8 cellular contexts compared by ENCODE assay signal in genomic region chr10:11757452-11757819, GRCh38. TPM values are rescaled to one million over a fixed set of nuclear protein-coding genes. Genes with fewer than 3 reads are reported as not detected.
A peak's percentile ranks its signal among the peaks of the same experiment; 100 is the strongest.
DNase-seq lines count a peak whose midpoint lies in the region; ATAC-seq, FAIRE-seq and TF ChIP-seq lines count a peak whose summit lies in the region.

No MANE protein-coding gene starts in this region.

- H3K4me3 ChIP-seq in endothelial cell of umbilical vein (replicated peaks in 1 of 3; ENCODE audit: insufficient read depth in 1 of 3, low read depth in 1 of 3, low read length in 3 of 3) (no peak overlapping the region), neuronal stem cell (ENCODE audit: low read length in 2 of 2) (no peak overlapping the region), dorsolateral prefrontal cortex (no peak overlapping the region)

- H2BK120ac ChIP-seq in neuronal stem cell (ENCODE audit: low read depth, low read length) = no peak overlapping the region

- DNase-seq in ELF-1 (ENCODE audit: low read depth, low spot score) (peak; percentile 21), NCI-H2107 (lab: John Stamatoyannopoulos, UW) (peak; percentile 4), endothelial cell of umbilical vein (ENCODE audit: low read depth, low spot score) (peak; percentile 94), neuronal stem cell (ENCODE audit: low spot score) (no peak), dorsolateral prefrontal cortex (no peak), AML-193 (lab: John Stamatoyannopoulos, UW) (no peak)

- no peak overlapping the region for H3K4me2 ChIP-seq in endothelial cell of umbilical vein (ENCODE audit: insufficient read depth, low read length)
- H3K4me2 ChIP-seq in neuronal stem cell (ENCODE audit: insufficient read depth, low read length, poor library complexity, severe bottlenecking) = no peak overlapping the region

- H3K18ac ChIP-seq in neuronal stem cell (ENCODE audit: low read length) = no peak overlapping the region

- peak overlapping the region; percentile 42 for H2AFZ ChIP-seq in endothelial cell of umbilical vein (ENCODE audit: low read depth, low read length)
- peak overlapping the region; percentile 87 for H2AFZ ChIP-seq in neuronal stem cell (ENCODE audit: low read length)

- no peak overlapping the region for H2BK12ac ChIP-seq in neuronal stem cell (ENCODE audit: low read length)

- no peaks in the 10 kb centered on the region for H3K36me3 ChIP-seq in endothelial cell of umbilical vein (ENCODE audit: control insufficient read depth in 2 of 2, extremely low read depth in 1 of 2, insufficient read depth in 2 of 2, low read length in 2 of 2)
- no peaks in the 10 kb centered on the region for H3K36me3 ChIP-seq in neuronal stem cell (replicated peaks in 1 of 2; ENCODE audit: control insufficient read depth in 2 of 2, insufficient read depth in 2 of 2, low read length in 2 of 2)

- no peak overlapping the region for H2AK5ac ChIP-seq in neuronal stem cell (ENCODE audit: low read depth, low read length)

- POLR2A ChIA-PET in endothelial cell of umbilical vein (lab: Charles Lee) = no interaction called here

- WGBS in neuronal stem cell (ENCODE audit: extremely low coverage in 2 of 2, insufficient read length in 2 of 2, insufficient replicate concordance in 1 of 2), 2 donors = no CpG with 5 or more reads among the region's 3 CpGs

- H3K4ac ChIP-seq in neuronal stem cell (ENCODE audit: low read length) = no peak overlapping the region

- no peak overlapping the region for H4K8ac ChIP-seq in neuronal stem cell (ENCODE audit: low read depth, low read length)

- dilution Hi-C loops in endothelial cell of umbilical vein (cut with MboI; ENCODE audit: extremely low pct_ligation_motif_present, low sequenced_read_pairs) = loop anchor here (25.0 kb wide), 1 partner anchor 245 kb away; no protein-coding TSS in a partner anchor

- no peak overlapping the region for H2BK15ac ChIP-seq in neuronal stem cell (ENCODE audit: low read length)

- no peak for TF ChIP-seq POLR2A in endothelial cell of umbilical vein (IDR thresholded peaks at IDR 0.05; ENCODE audit: low read depth, low read length)

- peak overlapping the region; percentile 1 for H3K9ac ChIP-seq in endothelial cell of umbilical vein (replicated peaks; ENCODE audit: extremely low read depth, insufficient read depth, low read length)
- no peak overlapping the region for H3K9ac ChIP-seq in neuronal stem cell (ENCODE audit: low read depth, low read length, poor library complexity)

- CTCF ChIA-PET in endothelial cell of umbilical vein (lab: Charles Lee) = interaction anchor here (0.6 to 3.2 kb wide), 48 partner anchors 9 to 493 kb away, joined by 3 to 63 read pairs (median 4); no protein-coding TSS in a partner anchor

- no peaks in the 10 kb centered on the region for H4K20me1 ChIP-seq in endothelial cell of umbilical vein (replicated peaks; ENCODE audit: control insufficient read depth, extremely low read depth, insufficient read depth, low read length)

- H4K91ac ChIP-seq in neuronal stem cell (ENCODE audit: low read depth, low read length, poor library complexity) = no peak overlapping the region

- H3K9me3 ChIP-seq in endothelial cell of umbilical vein (replicated peaks; ENCODE audit: control insufficient read depth, insufficient read depth, low read length) (no peaks in the 10 kb centered on the region), neuronal stem cell (replicated peaks in 1 of 2; ENCODE audit: control insufficient read depth in 2 of 2, insufficient read depth in 1 of 2, low read depth in 1 of 2, low read length in 2 of 2) (no peaks in the 10 kb centered on the region)

- peak; percentile 99 for FAIRE-seq in endothelial cell of umbilical vein (lab: Jason Lieb, UNC)

- ATAC-seq in GM21515 (IDR thresholded peaks at IDR 0.05; ENCODE audit: unreplicated experiment) = no peak
- ATAC-seq in HG02970 (IDR thresholded peaks at IDR 0.05; ENCODE audit: low FRiP score, unreplicated experiment) = no peak

- H3K9me1 ChIP-seq in endothelial cell of umbilical vein (replicated peaks; ENCODE audit: control insufficient read depth, extremely low read depth, insufficient read depth, low read length) = no peaks in the 10 kb centered on the region

- H3K4me1 ChIP-seq in endothelial cell of umbilical vein (ENCODE audit: control insufficient read depth, extremely low read depth, insufficient read depth, low read length) (peaks cover 10% of the 10 kb centered on the region), neuronal stem cell (ENCODE audit: control insufficient read depth in 2 of 2, insufficient read depth in 1 of 2, low read depth in 1 of 2, low read length in 2 of 2) (peaks cover 0 to 3% of the 10 kb centered on the region in 2 donors)

- no peaks in the 10 kb centered on the region for H3K79me2 ChIP-seq in endothelial cell of umbilical vein (ENCODE audit: control insufficient read depth, insufficient read depth, low read length)

- H2BK5ac ChIP-seq in neuronal stem cell (ENCODE audit: low read length) = no peak overlapping the region

- peak overlapping the region; percentile 60 for H3K27ac ChIP-seq in endothelial cell of umbilical vein (ENCODE audit: insufficient read depth, low read depth, low read length)
- H3K27ac ChIP-seq in neuronal stem cell (replicated peaks; ENCODE audit: low read length) = no peak overlapping the region
- peak overlapping the region in 22 of 59 donors; percentile 2 to 56 (median 30) for H3K27ac ChIP-seq in dorsolateral prefrontal cortex

- BruUV-seq in endothelial cell of umbilical vein (replicated peaks; lab: Mats Ljungman, UMichigan) = no TSS peak

- TF ChIP-seq CTCF in endothelial cell of umbilical vein (IDR thresholded peaks at IDR 0.05; ENCODE audit: extremely low read depth in 1 of 2, insufficient read depth in 1 of 2, low read depth in 1 of 2, low read length in 2 of 2) (no peak), dorsolateral prefrontal cortex (IDR thresholded peaks at IDR 0.05 in 54 of 56, conservative IDR thresholded peaks at IDR 0.05 in 2 of 56; ENCODE audit: low read depth in 1 of 56, partially characterized antibody in 56 of 56) (no peak)

- no peaks in the 10 kb centered on the region for H3K27me3 ChIP-seq in endothelial cell of umbilical vein (ENCODE audit: control insufficient read depth in 2 of 2, insufficient read depth in 2 of 2, low read length in 2 of 2)
- no peaks in the 10 kb centered on the region for H3K27me3 ChIP-seq in neuronal stem cell (ENCODE audit: control insufficient read depth in 3 of 3, insufficient read depth in 3 of 3, low read depth in 1 of 3, low read length in 3 of 3)
- H3K27me3 ChIP-seq in dorsolateral prefrontal cortex = no peaks in the 10 kb centered on the region

- intact Hi-C loops in endothelial cell of umbilical vein (cut with micrococcal nuclease) = loop anchor here (5.0 kb wide), 1 partner anchor 720 kb away; no protein-coding TSS in a partner anchor
- intact Hi-C loops in dorsolateral prefrontal cortex (cut with DNase I) = no loop called here

- H3K23ac ChIP-seq in neuronal stem cell (ENCODE audit: low read depth, low read length, poor library complexity) = no peak overlapping the region

- H3K14ac ChIP-seq in neuronal stem cell (ENCODE audit: low read length) = no peak overlapping the region

- H3K79me1 ChIP-seq in neuronal stem cell (ENCODE audit: low read depth, low read length) = no peaks in the 10 kb centered on the region

TF ChIP-seq in endothelial cell of umbilical vein, 7 proteins besides CTCF, POLR2A, EP300 and RAD21:
- TF ChIP-seq GATA2 (IDR thresholded peaks at IDR 0.05; ENCODE audit: insufficient read depth, insufficient read length, low read depth, low read length) (peak; percentile 35), EZH2 (IDR thresholded peaks at IDR 0.05; ENCODE audit: borderline replicate concordance, low read depth, low read length, severe bottlenecking) (no peak), FOS (IDR thresholded peaks at IDR 0.05; ENCODE audit: borderline replicate concordance, insufficient read depth, low read length) (peak; percentile 39)

RNA-seq across cellular contexts. Expression of gene ECHDC3, which starts 15.3 kb away (rescaled TPM):
- 3.7 and 6.0 TPM in 2 replicates for total RNA-seq in endothelial cell of umbilical vein
- polyA plus RNA-seq in endothelial cell of umbilical vein = 6.1 and 7.3 TPM in 2 replicates
- 5.5 and 5.9 TPM in 2 replicates for polyA plus RNA-seq in endothelial cell of umbilical vein (2011; cell fraction: cytosol; rRNA removed)
- 4.3 and 5.0 TPM in 2 replicates for polyA plus RNA-seq in endothelial cell of umbilical vein (2011; cell fraction: nucleus; rRNA removed)
- 6.5 and 7.7 TPM in 2 replicates for polyA plus RNA-seq in endothelial cell of umbilical vein (2012)
- 2.3 and 5.2 TPM in 2 replicates for polyA minus RNA-seq in endothelial cell of umbilical vein
- 3.3 TPM for polyA minus RNA-seq in endothelial cell of umbilical vein (2011; cell fraction: cytosol; rRNA and poly(A)+ RNA removed)
- polyA minus RNA-seq in endothelial cell of umbilical vein (2011; cell fraction: nucleus; rRNA and poly(A)+ RNA removed) = 2.7 TPM in 2 replicates
- 9.9 TPM for polyA plus RNA-seq in neuronal stem cell (2013, experiment 1 of 2)
- polyA plus RNA-seq in neuronal stem cell (2013, experiment 2 of 2) = 10.0 TPM
- 1 to 10 TPM in 102 of 120 experiments, under 1 TPM in 17, not detected in 1; 0.26 to 8.0 (median 1.9) TPM for total RNA-seq in dorsolateral prefrontal cortex

Comparison
In these comparisons a context has a peak if more than half of its experiments do, and no peak if none do; other contexts are left out.
1. DNase-seq: peak in ELF-1 (single experiment), NCI-H2107 (single experiment) and endothelial cell of umbilical vein (single experiment); none in neuronal stem cell (single experiment), dorsolateral prefrontal cortex (0 of 10) and AML-193 (0 of 2).